In the genomic region with DNA sequence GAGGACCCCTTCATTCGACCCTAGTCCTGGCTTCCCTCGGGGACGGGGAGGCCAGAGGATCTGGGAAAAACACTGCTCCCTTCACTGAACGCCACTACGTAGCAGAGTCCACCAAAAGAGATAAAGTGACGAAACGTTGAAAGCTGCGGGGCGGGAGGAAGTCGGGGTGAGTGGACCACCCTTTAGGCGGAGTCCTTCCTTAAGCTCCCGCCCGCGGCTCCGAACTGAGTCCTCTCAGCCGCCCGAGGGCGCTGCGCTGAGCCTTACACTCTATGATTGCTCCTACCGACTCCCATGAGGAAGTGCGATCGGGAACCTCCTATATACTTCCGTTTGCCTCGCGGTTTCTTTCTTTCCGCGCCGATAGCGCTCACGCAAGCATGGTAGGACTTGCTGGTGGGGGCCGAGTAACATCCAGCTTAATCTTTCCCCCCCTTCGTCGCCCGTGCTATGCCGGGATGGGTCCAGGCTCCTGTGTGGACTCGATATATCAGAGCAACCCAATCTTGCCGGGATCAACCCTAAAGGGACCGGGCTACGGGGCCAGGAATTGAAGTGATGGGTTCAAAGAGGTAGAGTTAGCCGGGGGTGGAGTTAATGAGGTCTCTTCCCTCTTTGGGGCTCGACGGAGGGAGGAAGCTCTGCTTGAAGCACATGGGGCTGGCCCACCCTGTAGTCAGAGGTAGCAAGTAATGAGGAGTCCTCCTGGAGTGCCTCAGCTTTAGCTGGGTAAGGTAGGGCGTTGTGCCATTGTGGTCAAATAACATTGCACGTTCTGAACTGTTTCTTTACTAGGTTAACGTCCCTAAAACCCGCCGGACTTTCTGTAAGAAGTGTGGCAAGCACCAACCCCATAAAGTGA, we compare ENCODE assay signal across 1 cellular context.
TF ChIP-seq lines count a peak whose summit lies in the region.

A gene (plus strand): TSS at position 348 of the 862 bp plus-strand sequence. CDS start 33 bp downstream, at position 381.

TF ChIP-seq in GM12878, 131 proteins besides CTCF, POLR2A, EP300 and RAD21 (continued from another document):
- TF ChIP-seq, protein P1, sequence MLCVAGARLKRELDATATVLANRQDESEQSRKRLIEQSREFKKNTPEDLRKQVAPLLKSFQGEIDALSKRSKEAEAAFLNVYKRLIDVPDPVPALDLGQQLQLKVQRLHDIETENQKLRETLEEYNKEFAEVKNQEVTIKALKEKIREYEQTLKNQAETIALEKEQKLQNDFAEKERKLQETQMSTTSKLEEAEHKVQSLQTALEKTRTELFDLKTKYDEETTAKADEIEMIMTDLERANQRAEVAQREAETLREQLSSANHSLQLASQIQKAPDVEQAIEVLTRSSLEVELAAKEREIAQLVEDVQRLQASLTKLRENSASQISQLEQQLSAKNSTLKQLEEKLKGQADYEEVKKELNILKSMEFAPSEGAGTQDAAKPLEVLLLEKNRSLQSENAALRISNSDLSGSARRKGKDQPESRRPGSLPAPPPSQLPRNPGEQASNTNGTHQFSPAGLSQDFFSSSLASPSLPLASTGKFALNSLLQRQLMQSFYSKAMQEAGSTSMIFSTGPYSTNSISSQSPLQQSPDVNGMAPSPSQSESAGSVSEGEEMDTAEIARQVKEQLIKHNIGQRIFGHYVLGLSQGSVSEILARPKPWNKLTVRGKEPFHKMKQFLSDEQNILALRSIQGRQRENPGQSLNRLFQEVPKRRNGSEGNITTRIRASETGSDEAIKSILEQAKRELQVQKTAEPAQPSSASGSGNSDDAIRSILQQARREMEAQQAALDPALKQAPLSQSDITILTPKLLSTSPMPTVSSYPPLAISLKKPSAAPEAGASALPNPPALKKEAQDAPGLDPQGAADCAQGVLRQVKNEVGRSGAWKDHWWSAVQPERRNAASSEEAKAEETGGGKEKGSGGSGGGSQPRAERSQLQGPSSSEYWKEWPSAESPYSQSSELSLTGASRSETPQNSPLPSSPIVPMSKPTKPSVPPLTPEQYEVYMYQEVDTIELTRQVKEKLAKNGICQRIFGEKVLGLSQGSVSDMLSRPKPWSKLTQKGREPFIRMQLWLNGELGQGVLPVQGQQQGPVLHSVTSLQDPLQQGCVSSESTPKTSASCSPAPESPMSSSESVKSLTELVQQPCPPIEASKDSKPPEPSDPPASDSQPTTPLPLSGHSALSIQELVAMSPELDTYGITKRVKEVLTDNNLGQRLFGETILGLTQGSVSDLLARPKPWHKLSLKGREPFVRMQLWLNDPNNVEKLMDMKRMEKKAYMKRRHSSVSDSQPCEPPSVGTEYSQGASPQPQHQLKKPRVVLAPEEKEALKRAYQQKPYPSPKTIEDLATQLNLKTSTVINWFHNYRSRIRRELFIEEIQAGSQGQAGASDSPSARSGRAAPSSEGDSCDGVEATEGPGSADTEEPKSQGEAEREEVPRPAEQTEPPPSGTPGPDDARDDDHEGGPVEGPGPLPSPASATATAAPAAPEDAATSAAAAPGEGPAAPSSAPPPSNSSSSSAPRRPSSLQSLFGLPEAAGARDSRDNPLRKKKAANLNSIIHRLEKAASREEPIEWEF (IDR thresholded peaks at IDR 0.05; ENCODE audit: insufficient replicate concordance, low read depth, low read length): no peak
- no peak for TF ChIP-seq CHD4 (IDR thresholded peaks at IDR 0.05)
- peak; percentile 62; the same call in 1 of the 2 replicates for TF ChIP-seq ZBED1 (IDR thresholded peaks at IDR 0.05; ENCODE audit: borderline replicate concordance)
